Comparison of ENCODE assay signal across 26 cellular contexts in genomic region chrX:72408885-72409284, GRCh38.
A peak's percentile ranks its signal among the peaks of the same experiment; 100 is the strongest.
DNase-seq lines count a peak whose midpoint lies in the region; ATAC-seq and TF ChIP-seq lines count a peak whose summit lies in the region.
"Had no signal": no experiment of that assay in that cellular context is flagged by ENCODE, and none has a peak within 500 bp of the region (broad histone marks: within the 10 kb centered on the region; RNA-seq: fewer than 3 reads in every experiment).

No MANE protein-coding gene starts in this region.

- H3K4me1 ChIP-seq in left lung: no peaks in the 10 kb centered on the region
- H3K4me1 ChIP-seq: psoas muscle, testis, uterus had no signal

- DNase-seq in GM13976 (ENCODE audit: low spot score) (peak; percentile 3), MV-4-11 (lab: John Stamatoyannopoulos, UW) (peak; percentile 70), NCI-H1092 (lab: John Stamatoyannopoulos, UW) (no peak), T1000 (lab: John Stamatoyannopoulos, UW) (no peak), H7 (no peak), left lung (no peak)
- DNase-seq: activated CD8-positive, alpha-beta memory T cell treated with anti-CD3 and anti-CD28 coated beads for 24 hours; activated naive CD4-positive, alpha-beta T cell; activated T-cell treated with anti-CD3 and anti-CD28 coated beads, Interleukin-2, amount 50 U/mL, for 24 hours; amygdala; Calu3; central memory CD4-positive, alpha-beta T cell; glutamatergic neuron; HFFc6; KG1; NCI-H187; NCI-H2227 treated with DMSO at 0.1 percent for 48 hours; NCI-H774; psoas muscle; SW 1271; testis; uterus had no signal

- H3K9me3 ChIP-seq in left lung: no peaks in the 10 kb centered on the region
- H3K9me3 ChIP-seq: psoas muscle, testis, uterus had no signal

- no peaks in the 10 kb centered on the region for H3K36me3 ChIP-seq in H7 (replicated peaks; ENCODE audit: control insufficient read depth, insufficient read depth, low read length)
- no peaks in the 10 kb centered on the region for H3K36me3 ChIP-seq in left lung
- H3K36me3 ChIP-seq: uterus had no signal

- no peak overlapping the region for H3K27ac ChIP-seq in left lung
- H3K27ac ChIP-seq: C4-2B, psoas muscle, testis, uterus had no signal

- TF ChIP-seq CTCF in GM13976 (IDR thresholded peaks at IDR 0.05; ENCODE audit: borderline replicate concordance, control extremely low read depth, extremely low read depth, insufficient read depth, missing control alignments) (no peak), left lung (IDR thresholded peaks at IDR 0.05) (no peak)

- in situ Hi-C loops in GM13976 (cut with MboI; ENCODE audit: low sequenced_read_pairs, unreplicated experiment): no loop called here

- H3K27me3 ChIP-seq in H7 (ENCODE audit: control insufficient read depth, insufficient read depth, low read length) (no peaks in the 10 kb centered on the region), left lung (no peaks in the 10 kb centered on the region)
- H3K27me3 ChIP-seq: testis, uterus had no signal

- ATAC-seq in GM19043 (IDR thresholded peaks at IDR 0.05; ENCODE audit: low read depth, unreplicated experiment) (peak; percentile 59), HG02610 (IDR thresholded peaks at IDR 0.05; ENCODE audit: unreplicated experiment) (peak; percentile 81), left lung (no peak)
- ATAC-seq: psoas muscle, Right ventricle myocardium inferior had no signal

- intact Hi-C loops in left lung (cut with DNase I): no loop called here

- H3K4me3 ChIP-seq in H7 (ENCODE audit: insufficient read depth, low read depth, low read length): no peak overlapping the region
- no peak overlapping the region for H3K4me3 ChIP-seq in left lung
- H3K4me3 ChIP-seq: psoas muscle, testis, uterus had no signal

Comparison
In these comparisons a context has a peak if more than half of its experiments do, and no peak if none do; other contexts are left out.
1. DNase-seq: peak in GM13976 (single experiment) and MV-4-11 (single experiment); none in NCI-H1092 (single experiment), T1000 (single experiment), H7 (single experiment) and left lung (0 of 2).